In the genomic region with DNA sequence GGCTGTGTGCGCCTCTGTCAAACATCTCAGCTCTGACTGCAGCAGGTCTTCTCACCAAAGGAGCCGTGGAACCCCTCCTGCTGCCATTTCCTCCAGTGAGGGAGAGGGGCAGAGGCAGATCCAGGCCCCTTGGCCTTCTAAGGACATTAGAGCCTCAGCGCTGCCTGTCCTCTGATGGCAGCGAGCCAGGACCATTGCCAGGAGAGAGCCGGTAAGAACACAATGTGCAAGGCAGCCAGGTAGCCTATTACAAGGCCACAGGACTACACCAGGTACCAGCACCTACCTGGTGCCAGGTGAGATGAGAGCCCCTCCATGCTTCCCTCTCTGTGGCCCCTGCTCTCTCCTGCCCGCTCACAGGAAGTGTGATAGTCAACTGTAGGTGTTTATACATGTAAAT, we compare ENCODE assay signal across 34 cellular contexts. TPM values are rescaled to one million over a fixed set of nuclear protein-coding genes. Genes with fewer than 3 reads are reported as not detected.
"Had no signal": no experiment of that assay in that cellular context is flagged by ENCODE, and none has a peak within 500 bp of the region (broad histone marks: within the 10 kb centered on the region; RNA-seq: fewer than 3 reads in every experiment).

No MANE protein-coding gene starts in this region.

- DNase-seq: activated B cell treated with CpG ODN at 0.5 μM for 24 hours; activated CD4-positive, alpha-beta memory T cell treated with anti-CD3 and anti-CD28 coated beads, Interleukin-2, amount 10 ng/mL, durations not matched to agents 7 days and 5 days; activated CD4-positive, alpha-beta T cell treated with anti-CD3 and anti-CD28 coated beads for 1 hour; activated CD4-positive, alpha-beta T cell treated with anti-CD3 and anti-CD28 coated beads for 48 hours; activated CD8-positive, alpha-beta memory T cell treated with anti-CD3 and anti-CD28 coated beads for 24 hours; activated CD8-positive, alpha-beta memory T cell treated with anti-CD3 and anti-CD28 coated beads, Interleukin-2, amount 10 ng/mL, durations not matched to agents 7 days and 5 days; activated CD8-positive, alpha-beta memory T cell treated with anti-CD3 and anti-CD28 coated beads, Interleukin-2, amount 50 U/mL, for 48 hours; activated effector memory CD4-positive, alpha-beta T cell treated with Interleukin-2 at 50 U/mL for 16 hours; activated naive CD4-positive, alpha-beta T cell treated with anti-CD3 and anti-CD28 coated beads, Interleukin-2, amount 10 ng/mL, durations not matched to agents 7 days and 5 days; activated naive CD8-positive, alpha-beta T cell treated with anti-CD3 and anti-CD28 coated beads, Interleukin-2, amount 50 U/mL, for 24 hours; activated T-cell treated with anti-CD3 and anti-CD28 coated beads, Interleukin-2, amount 50 U/mL, for 48 hours; anterior cingulate cortex; brain microvascular endothelial cell; Kasumi-1; KG1; MG63; MV-4-11; NCI-H1092; NCI-H1436 treated with DMSO at 0.1 percent for 48 hours; NCI-H1694 treated with DMSO at 0.1 percent for 48 hours; NCI-H2081; NCI-H345; NCI-H524 treated with DMSO at 0.1 percent for 48 hours; PC-9; SW 1271 had no signal

- H3K4me3 Mint-ChIP-seq: activated B cell treated with CpG ODN at 0.5 μM for 24 hours; activated CD4-positive, alpha-beta memory T cell treated with anti-CD3 and anti-CD28 coated beads, Interleukin-2, amount 10 ng/mL, durations not matched to agents 7 days and 5 days; activated CD8-positive, alpha-beta memory T cell treated with anti-CD3 and anti-CD28 coated beads, Interleukin-2, amount 10 ng/mL, durations not matched to agents 7 days and 5 days; activated naive CD4-positive, alpha-beta T cell treated with anti-CD3 and anti-CD28 coated beads, Interleukin-2, amount 10 ng/mL, durations not matched to agents 7 days and 5 days; activated naive CD8-positive, alpha-beta T cell; activated naive CD8-positive, alpha-beta T cell treated with anti-CD3 and anti-CD28 coated beads, Interleukin-2, amount 50 U/mL, for 24 hours; central memory CD8-positive, alpha-beta T cell; T-helper 2 cell treated with Interferon-gamma antibody and Interleukin-4, amounts not matched to agents 5 μg/mL and 100 μg/mL, for 36 hours had no signal

- ATAC-seq: activated CD8-positive, alpha-beta memory T cell treated with anti-CD3 and anti-CD28 coated beads, Interleukin-2, amount 10 ng/mL, durations not matched to agents 7 days and 5 days; activated naive CD8-positive, alpha-beta T cell treated with anti-CD3 and anti-CD28 coated beads, Interleukin-2, amount 50 U/mL, for 24 hours; Right ventricle myocardium inferior had no signal

- H3K4me3 ChIP-seq: cardiac muscle cell, MG63, PC-9 had no signal

- H3K27me3 ChIP-seq: brain microvascular endothelial cell, cardiac muscle cell, MG63 had no signal

- H3K9me3 Mint-ChIP-seq: activated B cell treated with CpG ODN at 0.5 μM for 24 hours; activated CD4-positive, alpha-beta memory T cell treated with anti-CD3 and anti-CD28 coated beads, Interleukin-2, amount 10 ng/mL, durations not matched to agents 7 days and 5 days; activated naive CD4-positive, alpha-beta T cell treated with anti-CD3 and anti-CD28 coated beads, Interleukin-2, amount 10 ng/mL, durations not matched to agents 7 days and 5 days; activated naive CD8-positive, alpha-beta T cell treated with anti-CD3 and anti-CD28 coated beads, Interleukin-2, amount 50 U/mL, for 24 hours; central memory CD8-positive, alpha-beta T cell; T-helper 2 cell treated with Interferon-gamma antibody and Interleukin-4, amounts not matched to agents 5 μg/mL and 100 μg/mL, for 36 hours had no signal

- FAIRE-seq: RCC 7860, TTC549 had no signal

- H3K9me3 ChIP-seq: MG63 had no signal

- H3K27me3 Mint-ChIP-seq: activated B cell treated with CpG ODN at 0.5 μM for 24 hours; activated CD4-positive, alpha-beta memory T cell treated with anti-CD3 and anti-CD28 coated beads, Interleukin-2, amount 10 ng/mL, durations not matched to agents 7 days and 5 days; activated CD8-positive, alpha-beta memory T cell treated with anti-CD3 and anti-CD28 coated beads, Interleukin-2, amount 10 ng/mL, durations not matched to agents 7 days and 5 days; activated naive CD4-positive, alpha-beta T cell treated with anti-CD3 and anti-CD28 coated beads, Interleukin-2, amount 10 ng/mL, durations not matched to agents 7 days and 5 days; activated naive CD8-positive, alpha-beta T cell; activated naive CD8-positive, alpha-beta T cell treated with anti-CD3 and anti-CD28 coated beads, Interleukin-2, amount 50 U/mL, for 24 hours; central memory CD8-positive, alpha-beta T cell had no signal

- H3K27ac ChIP-seq: brain microvascular endothelial cell, cardiac muscle cell, PC-9, RWPE1 had no signal

- H3K36me3 ChIP-seq: brain microvascular endothelial cell, cardiac muscle cell, MG63 had no signal

- H3K27ac Mint-ChIP-seq: activated B cell treated with CpG ODN at 0.5 μM for 24 hours; activated CD4-positive, alpha-beta memory T cell treated with anti-CD3 and anti-CD28 coated beads, Interleukin-2, amount 10 ng/mL, durations not matched to agents 7 days and 5 days; activated CD8-positive, alpha-beta memory T cell treated with anti-CD3 and anti-CD28 coated beads, Interleukin-2, amount 10 ng/mL, durations not matched to agents 7 days and 5 days; activated naive CD4-positive, alpha-beta T cell treated with anti-CD3 and anti-CD28 coated beads, Interleukin-2, amount 10 ng/mL, durations not matched to agents 7 days and 5 days; activated naive CD8-positive, alpha-beta T cell; activated naive CD8-positive, alpha-beta T cell treated with anti-CD3 and anti-CD28 coated beads, Interleukin-2, amount 50 U/mL, for 24 hours; T-helper 2 cell treated with Interferon-gamma antibody and Interleukin-4, amounts not matched to agents 5 μg/mL and 100 μg/mL, for 36 hours had no signal

- H3K36me3 Mint-ChIP-seq: activated CD8-positive, alpha-beta memory T cell treated with anti-CD3 and anti-CD28 coated beads, Interleukin-2, amount 10 ng/mL, durations not matched to agents 7 days and 5 days; activated naive CD4-positive, alpha-beta T cell treated with anti-CD3 and anti-CD28 coated beads, Interleukin-2, amount 10 ng/mL, durations not matched to agents 7 days and 5 days; activated naive CD8-positive, alpha-beta T cell had no signal

- H3K4me1 Mint-ChIP-seq: activated B cell treated with CpG ODN at 0.5 μM for 24 hours; activated CD4-positive, alpha-beta memory T cell treated with anti-CD3 and anti-CD28 coated beads, Interleukin-2, amount 10 ng/mL, durations not matched to agents 7 days and 5 days; activated CD8-positive, alpha-beta memory T cell treated with anti-CD3 and anti-CD28 coated beads, Interleukin-2, amount 10 ng/mL, durations not matched to agents 7 days and 5 days; activated naive CD4-positive, alpha-beta T cell treated with anti-CD3 and anti-CD28 coated beads, Interleukin-2, amount 10 ng/mL, durations not matched to agents 7 days and 5 days; activated naive CD8-positive, alpha-beta T cell treated with anti-CD3 and anti-CD28 coated beads, Interleukin-2, amount 50 U/mL, for 24 hours had no signal

RNA-seq across cellular contexts. Expression of gene LRRC75A, which starts 11.0 kb away (rescaled TPM):
- total RNA-seq: OCI-LY7 had no signal
